In the genomic region with DNA sequence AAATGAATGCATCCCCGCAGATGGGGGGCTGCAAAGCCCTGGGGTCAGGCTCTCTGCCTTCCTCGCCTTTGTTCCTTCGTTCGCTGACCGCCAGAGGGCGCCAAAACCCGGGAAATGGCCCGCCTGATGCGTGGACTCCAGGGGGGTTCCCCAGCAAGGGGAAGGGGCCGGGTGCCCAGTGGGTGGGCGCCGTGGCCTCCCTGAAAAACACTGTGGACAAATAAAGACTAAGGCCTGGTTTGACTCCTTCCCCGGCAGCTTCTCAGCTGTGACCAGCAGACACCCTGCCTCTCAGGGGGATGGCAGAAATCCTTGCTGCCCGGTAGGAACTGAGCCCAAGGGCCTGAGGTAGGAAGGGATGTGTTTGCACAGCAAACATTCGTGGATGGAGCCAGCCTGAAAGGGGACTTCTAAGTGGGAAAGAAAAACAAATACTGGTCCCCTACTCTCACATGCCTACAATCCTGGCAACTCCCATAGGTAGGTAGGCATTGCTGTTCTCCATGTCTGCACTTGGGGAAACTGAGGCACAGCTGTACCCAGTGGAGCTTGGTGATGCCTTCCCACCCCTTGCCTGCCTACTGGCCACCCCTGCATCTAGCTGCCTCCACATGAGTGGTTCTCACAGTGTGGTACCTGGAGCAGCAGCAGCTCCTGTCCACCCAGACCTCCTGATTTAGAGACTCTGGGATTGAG, we compare ENCODE assay signal across 7 cellular contexts. TPM values are rescaled to one million over a fixed set of nuclear protein-coding genes. Genes with fewer than 3 reads are reported as not detected.
DNase-seq lines count a peak whose midpoint lies in the region; ATAC-seq, FAIRE-seq and TF ChIP-seq lines count a peak whose summit lies in the region.

No MANE protein-coding gene starts in this region.

- no peak overlapping the region for H3K27ac ChIP-seq in endothelial cell of umbilical vein (ENCODE audit: insufficient read depth, low read depth, low read length)
- no peak overlapping the region for H3K27ac ChIP-seq in neutrophil
- no peak overlapping the region for H3K27ac ChIP-seq in testis

- dilution Hi-C loops in endothelial cell of umbilical vein (cut with MboI; ENCODE audit: extremely low pct_ligation_motif_present, low sequenced_read_pairs) = no loop called here

- no peaks in the 10 kb centered on the region for H4K20me1 ChIP-seq in endothelial cell of umbilical vein (replicated peaks; ENCODE audit: control insufficient read depth, extremely low read depth, insufficient read depth, low read length)

- TF ChIP-seq CTCF in endothelial cell of umbilical vein (IDR thresholded peaks at IDR 0.05; ENCODE audit: extremely low read depth in 1 of 2, insufficient read depth in 1 of 2, low read depth in 1 of 2, low read length in 2 of 2) (peak; percentile 80 to 82), neutrophil (IDR thresholded peaks at IDR 0.05) (peak; percentile 92), testis (IDR thresholded peaks at IDR 0.05) (peak; percentile 87 to 94 (median 90))

- DNase-seq in GM12892 (ENCODE audit: insufficient read length) (peak; percentile 63), NCI-H2227 (lab: John Stamatoyannopoulos, UW; ENCODE audit: unreplicated experiment) (peak; percentile 44), endothelial cell of umbilical vein (ENCODE audit: low read depth, low spot score) (peak; percentile 45), testis (peak; percentile 72)
- DNase-seq in activated CD8-positive, alpha-beta memory T cell treated with anti-CD3 and anti-CD28 coated beads, Interleukin-2, amount 50 U/mL, for 24 hours (ENCODE audit: extremely low read depth) = peak; percentile 45

- ATAC-seq in HG02763 (IDR thresholded peaks at IDR 0.05; ENCODE audit: unreplicated experiment) = no peak

- no peak overlapping the region for H2AFZ ChIP-seq in endothelial cell of umbilical vein (ENCODE audit: low read depth, low read length)

- no TSS peak for BruUV-seq in endothelial cell of umbilical vein (replicated peaks; lab: Mats Ljungman, UMichigan)

- H3K36me3 ChIP-seq in endothelial cell of umbilical vein (ENCODE audit: control insufficient read depth in 2 of 2, extremely low read depth in 1 of 2, insufficient read depth in 2 of 2, low read length in 2 of 2) = no peaks in the 10 kb centered on the region
- H3K36me3 ChIP-seq in neutrophil = no peaks in the 10 kb centered on the region
- H3K36me3 ChIP-seq in testis (ENCODE audit: low read depth, missing control alignments) = no peaks in the 10 kb centered on the region

- WGBS in testis, 2 donors = 9% methylated on average over 4 to 15 of the region's 15 CpGs

- H3K27me3 ChIP-seq in endothelial cell of umbilical vein (ENCODE audit: control insufficient read depth in 2 of 2, insufficient read depth in 2 of 2, low read length in 2 of 2) = no peaks in the 10 kb centered on the region
- peaks cover 12% of the 10 kb centered on the region for H3K27me3 ChIP-seq in neutrophil
- H3K27me3 ChIP-seq in testis = no peaks in the 10 kb centered on the region

- no peak overlapping the region for H3K9ac ChIP-seq in endothelial cell of umbilical vein (replicated peaks; ENCODE audit: extremely low read depth, insufficient read depth, low read length)

- H3K4me3 ChIP-seq in endothelial cell of umbilical vein (replicated peaks in 1 of 3; ENCODE audit: insufficient read depth in 1 of 3, low read depth in 1 of 3, low read length in 3 of 3) (no peak overlapping the region), neutrophil (ENCODE audit: low read depth in 1 of 2, low read length in 1 of 2) (no peak overlapping the region), testis (no peak overlapping the region)

- POLR2A ChIA-PET in endothelial cell of umbilical vein (lab: Charles Lee) = no interaction called here

- H3K4me2 ChIP-seq in endothelial cell of umbilical vein (ENCODE audit: insufficient read depth, low read length) = no peak overlapping the region

- TF ChIP-seq POLR2A in GM12892 (IDR thresholded peaks at IDR 0.05; ENCODE audit: low read depth, low read length) (no peak), endothelial cell of umbilical vein (IDR thresholded peaks at IDR 0.05; ENCODE audit: low read depth, low read length) (no peak), testis (IDR thresholded peaks at IDR 0.05) (no peak)

- intact Hi-C loops in endothelial cell of umbilical vein (cut with micrococcal nuclease) (loop anchor here (1.0 kb wide), 2 partner anchors 246 to 491 kb away; a partner anchor contains a TSS), testis (cut with DNase I; ENCODE audit: low total_unique reads) (no loop called here)

- no peak for FAIRE-seq in GM12892 (lab: Jason Lieb, UNC)
- FAIRE-seq in endothelial cell of umbilical vein (lab: Jason Lieb, UNC) = peak; percentile 76

- H3K9me3 ChIP-seq in endothelial cell of umbilical vein (replicated peaks; ENCODE audit: control insufficient read depth, insufficient read depth, low read length) (no peaks in the 10 kb centered on the region), neutrophil (no peaks in the 10 kb centered on the region), testis (no peaks in the 10 kb centered on the region)

- no peaks in the 10 kb centered on the region for H3K9me1 ChIP-seq in endothelial cell of umbilical vein (replicated peaks; ENCODE audit: control insufficient read depth, extremely low read depth, insufficient read depth, low read length)

- CTCF ChIA-PET in endothelial cell of umbilical vein (lab: Charles Lee) = interaction anchor here (0.7 to 11.2 kb wide), 9 partner anchors 13 to 344 kb away, joined by 3 to 413 read pairs (median 3); a partner anchor contains a TSS

- H3K79me2 ChIP-seq in endothelial cell of umbilical vein (ENCODE audit: control insufficient read depth, insufficient read depth, low read length) = no peaks in the 10 kb centered on the region

- H3K4me1 ChIP-seq in endothelial cell of umbilical vein (ENCODE audit: control insufficient read depth, extremely low read depth, insufficient read depth, low read length) (peaks cover 20% of the 10 kb centered on the region), neutrophil (ENCODE audit: control insufficient read depth in 1 of 2, insufficient read depth in 1 of 2, low read depth in 1 of 2, low read length in 1 of 2) (peaks cover 10 to 14% of the 10 kb centered on the region in 2 experiments), testis (peaks cover 6% of the 10 kb centered on the region)

TF ChIP-seq in endothelial cell of umbilical vein, 7 proteins besides CTCF, POLR2A, EP300 and RAD21:
- TF ChIP-seq EZH2 (IDR thresholded peaks at IDR 0.05; ENCODE audit: borderline replicate concordance, low read depth, low read length, severe bottlenecking) (no peak), JUN (IDR thresholded peaks at IDR 0.05; ENCODE audit: borderline replicate concordance, insufficient read depth, insufficient read length, low read depth) (no peak), MYC (IDR thresholded peaks at IDR 0.05; ENCODE audit: low read depth, low read length) (no peak), FOS (IDR thresholded peaks at IDR 0.05; ENCODE audit: borderline replicate concordance, insufficient read depth, low read length) (no peak), POLR2AphosphoS5 (IDR thresholded peaks at IDR 0.05; ENCODE audit: insufficient read depth, low read depth, low read length) (no peak), GATA2 (IDR thresholded peaks at IDR 0.05; ENCODE audit: insufficient read depth, insufficient read length, low read depth, low read length) (no peak)
- TF ChIP-seq, protein P1, sequence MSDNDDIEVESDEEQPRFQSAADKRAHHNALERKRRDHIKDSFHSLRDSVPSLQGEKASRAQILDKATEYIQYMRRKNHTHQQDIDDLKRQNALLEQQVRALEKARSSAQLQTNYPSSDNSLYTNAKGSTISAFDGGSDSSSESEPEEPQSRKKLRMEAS (IDR thresholded peaks at IDR 0.05; ENCODE audit: insufficient read depth, insufficient read length) = no peak

RNA-seq across cellular contexts. Expression of a gene that starts 57.7 kb away (rescaled TPM):
- 4.0 TPM for polyA plus RNA-seq in GM12892 (2012; ENCODE audit: missing spikeins)
- total RNA-seq in endothelial cell of umbilical vein = 36.1 and 46.5 TPM in 2 replicates
- 157 and 196 TPM in 2 replicates for polyA plus RNA-seq in endothelial cell of umbilical vein
- 146 and 177 TPM in 2 replicates for polyA plus RNA-seq in endothelial cell of umbilical vein (2011; cell fraction: cytosol; rRNA removed)
- polyA plus RNA-seq in endothelial cell of umbilical vein (2011; cell fraction: nucleus; rRNA removed) = 244 and 322 TPM in 2 replicates
- 129 and 131 TPM in 2 replicates for polyA plus RNA-seq in endothelial cell of umbilical vein (2012)
- 107 and 126 TPM in 2 replicates for polyA minus RNA-seq in endothelial cell of umbilical vein
- 130 TPM for polyA minus RNA-seq in endothelial cell of umbilical vein (2011; cell fraction: cytosol; rRNA and poly(A)+ RNA removed)
- polyA minus RNA-seq in endothelial cell of umbilical vein (2011; cell fraction: nucleus; rRNA and poly(A)+ RNA removed) = 151 and 252 TPM in 2 replicates
- total RNA-seq in testis = 100 to 1,000 TPM; 159 to 172 TPM
- 86.2 TPM for polyA plus RNA-seq in testis (ENCODE audit: insufficient read depth, low read depth, low replicate concordance)
